ENCODE assay signal across 8 cellular contexts in genomic region chr17:75515523-75516254, GRCh38. TPM values are rescaled to one million over a fixed set of nuclear protein-coding genes. Genes with fewer than 3 reads are reported as not detected.
DNase-seq lines count a peak whose midpoint lies in the region; ATAC-seq, FAIRE-seq and TF ChIP-seq lines count a peak whose summit lies in the region.

CASKIN2 (minus strand) TSS chr17:75515537; CDS start chr17:75513804, 1,733 bp downstream.

- peaks cover 23% of the 10 kb centered on the region for H3K4me1 Mint-ChIP-seq in activated T-helper 2 cell treated with anti-CD3 and anti-CD28 coated beads, Interferon-gamma antibody, Interleukin-2, Interleukin-4, amounts not matched to agents 10 μg/mL and 5 μg/mL and 100 μg/mL, durations not matched to agents 14 hours and 24 hours and 36 hours (ENCODE audit: low read depth)
- H3K4me1 Mint-ChIP-seq in naive thymus-derived CD8-positive, alpha-beta T cell: peaks cover 13 to 30% (median 26%) of the 10 kb centered on the region in 4 donors
- peaks cover 22% of the 10 kb centered on the region for H3K4me1 Mint-ChIP-seq in stimulated activated effector memory CD8-positive, alpha-beta T cell treated with anti-CD3 and anti-CD28 coated beads, Interleukin-12 subunit alpha, Interleukin-12 subunit beta, amount 100 ng/mL, for 72 hours

- no peak for TF ChIP-seq CTCF in fibroblast of mammary gland (conservative IDR thresholded peaks at IDR 0.05; ENCODE audit: control insufficient read depth, insufficient read depth, low read depth, low read length)

- peak within 1 kb of the TSS; percentile 98 for H3K4me2 ChIP-seq in Karpas-422 (ENCODE audit: low read depth, low read length, poor library complexity, severe bottlenecking)

- H3K4me1 ChIP-seq in Karpas-422 (ENCODE audit: low read length): peaks cover 25% of the 10 kb centered on the region

- H3K27ac ChIP-seq in Karpas-422 (ENCODE audit: low read length): no peak within 1 kb of the TSS

- no peaks in the 10 kb centered on the region for H3K36me3 ChIP-seq in Karpas-422 (ENCODE audit: insufficient read depth, low read length)

- peaks cover 25% of the 10 kb centered on the region for H3K36me3 Mint-ChIP-seq in activated T-helper 2 cell treated with anti-CD3 and anti-CD28 coated beads, Interferon-gamma antibody, Interleukin-2, Interleukin-4, amounts not matched to agents 10 μg/mL and 5 μg/mL and 100 μg/mL, durations not matched to agents 14 hours and 24 hours and 36 hours (ENCODE audit: low read depth)
- H3K36me3 Mint-ChIP-seq in naive thymus-derived CD8-positive, alpha-beta T cell: peaks cover 0 to 22% (median 8%) of the 10 kb centered on the region in 3 donors
- peaks cover 29% of the 10 kb centered on the region for H3K36me3 Mint-ChIP-seq in stimulated activated effector memory CD8-positive, alpha-beta T cell treated with anti-CD3 and anti-CD28 coated beads, Interleukin-12 subunit alpha, Interleukin-12 subunit beta, amount 100 ng/mL, for 72 hours

- H3K27me3 ChIP-seq in Karpas-422 (ENCODE audit: low read length): no peaks in the 10 kb centered on the region

- peak within 1 kb of the TSS; percentile 99 for H2AFZ ChIP-seq in Karpas-422 (ENCODE audit: low read length)

- intact Hi-C loops in activated T-helper 2 cell treated with anti-CD3 and anti-CD28 coated beads, Interferon-gamma antibody, Interleukin-2, Interleukin-4, amounts not matched to agents 10 μg/mL and 5 μg/mL and 100 μg/mL, durations not matched to agents 14 hours and 24 hours and 36 hours (cut with micrococcal nuclease): loop anchor here (1.0 to 10.0 kb wide), 7 partner anchors 10 to 243 kb away; partner anchors contain the start of genes LLGL2, MIF4GD, RECQL5 and SAP30BP

- H4K20me1 ChIP-seq in Karpas-422 (ENCODE audit: insufficient read depth, low read depth, low read length): peaks cover 9% of the 10 kb centered on the region; the same call in 1 of the 2 replicates

- no peaks in the 10 kb centered on the region for H3K9me3 Mint-ChIP-seq in activated T-helper 2 cell treated with anti-CD3 and anti-CD28 coated beads, Interferon-gamma antibody, Interleukin-2, Interleukin-4, amounts not matched to agents 10 μg/mL and 5 μg/mL and 100 μg/mL, durations not matched to agents 14 hours and 24 hours and 36 hours
- no peaks in the 10 kb centered on the region for H3K9me3 Mint-ChIP-seq in naive thymus-derived CD8-positive, alpha-beta T cell
- no peaks in the 10 kb centered on the region for H3K9me3 Mint-ChIP-seq in stimulated activated effector memory CD8-positive, alpha-beta T cell treated with anti-CD3 and anti-CD28 coated beads, Interleukin-12 subunit alpha, Interleukin-12 subunit beta, amount 100 ng/mL, for 72 hours

- no peak within 1 kb of the TSS for H3K27ac Mint-ChIP-seq in activated T-helper 2 cell treated with anti-CD3 and anti-CD28 coated beads, Interferon-gamma antibody, Interleukin-2, Interleukin-4, amounts not matched to agents 10 μg/mL and 5 μg/mL and 100 μg/mL, durations not matched to agents 14 hours and 24 hours and 36 hours
- H3K27ac Mint-ChIP-seq in naive thymus-derived CD8-positive, alpha-beta T cell: peak within 1 kb of the TSS in 8 of 10 donors; percentile 8 to 80 (median 44)
- no peak within 1 kb of the TSS for H3K27ac Mint-ChIP-seq in stimulated activated effector memory CD8-positive, alpha-beta T cell treated with anti-CD3 and anti-CD28 coated beads, Interleukin-12 subunit alpha, Interleukin-12 subunit beta, amount 100 ng/mL, for 72 hours

- peak within 1 kb of the TSS; percentile 72 for H3K4me3 Mint-ChIP-seq in activated T-helper 2 cell treated with anti-CD3 and anti-CD28 coated beads, Interferon-gamma antibody, Interleukin-2, Interleukin-4, amounts not matched to agents 10 μg/mL and 5 μg/mL and 100 μg/mL, durations not matched to agents 14 hours and 24 hours and 36 hours (ENCODE audit: low read depth)
- peak within 1 kb of the TSS; percentile 70 to 90 (median 78) for H3K4me3 Mint-ChIP-seq in naive thymus-derived CD8-positive, alpha-beta T cell
- peak within 1 kb of the TSS; percentile 76 for H3K4me3 Mint-ChIP-seq in stimulated activated effector memory CD8-positive, alpha-beta T cell treated with anti-CD3 and anti-CD28 coated beads, Interleukin-12 subunit alpha, Interleukin-12 subunit beta, amount 100 ng/mL, for 72 hours

- POLR2A ChIA-PET in naive thymus-derived CD8-positive, alpha-beta T cell (lab: Charles Lee): interaction anchor here (1.0 to 3.1 kb wide), 18 partner anchors 9 to 643 kb away, joined by 3 to 32 read pairs (median 6); partner anchors contain the start of genes FDXR, GRB2, LLGL2 and MIF4GD

- no peaks in the 10 kb centered on the region for H3K9me2 ChIP-seq in Karpas-422 (replicated peaks; ENCODE audit: insufficient read depth, low read length)

- H3K9me3 ChIP-seq in Karpas-422 (ENCODE audit: low read length): no peaks in the 10 kb centered on the region

- H3K4me3 ChIP-seq in Karpas-422 (ENCODE audit: low read length) (peak within 1 kb of the TSS; percentile 73), fibroblast of mammary gland (ENCODE audit: control insufficient read depth, low read depth, low read length) (peak within 1 kb of the TSS; percentile 66)

- ATAC-seq in GM21737 (IDR thresholded peaks at IDR 0.05; ENCODE audit: unreplicated experiment): peak; percentile 42
- peak; percentile 53 to 55 for ATAC-seq in naive thymus-derived CD8-positive, alpha-beta T cell
- ATAC-seq in stimulated activated effector memory CD8-positive, alpha-beta T cell treated with anti-CD3 and anti-CD28 coated beads, Interleukin-12 subunit alpha, Interleukin-12 subunit beta, amount 100 ng/mL, for 72 hours: peak; percentile 69

- H3K27me3 Mint-ChIP-seq in activated T-helper 2 cell treated with anti-CD3 and anti-CD28 coated beads, Interferon-gamma antibody, Interleukin-2, Interleukin-4, amounts not matched to agents 10 μg/mL and 5 μg/mL and 100 μg/mL, durations not matched to agents 14 hours and 24 hours and 36 hours (ENCODE audit: low read depth): peaks cover 5% of the 10 kb centered on the region
- H3K27me3 Mint-ChIP-seq in naive thymus-derived CD8-positive, alpha-beta T cell: no peaks in the 10 kb centered on the region

- H3K9ac ChIP-seq in Karpas-422 (ENCODE audit: low read length): peak within 1 kb of the TSS; percentile 65

- DNase-seq in DMS114 treated with DMSO at 0.1 percent for 48 hours (lab: John Stamatoyannopoulos, UW; ENCODE audit: unreplicated experiment) (peak; percentile 75), Karpas-422 (peak; percentile 93), RCC 7860 (ENCODE audit: low spot score) (peak; percentile 80), fibroblast of mammary gland (ENCODE audit: low read depth) (peak; percentile 78)
- peak; percentile 70 for DNase-seq in activated T-helper 2 cell treated with anti-CD3 and anti-CD28 coated beads, Interferon-gamma antibody, Interleukin-2, Interleukin-4, amounts not matched to agents 10 μg/mL and 5 μg/mL and 100 μg/mL, durations not matched to agents 14 hours and 24 hours and 36 hours (ENCODE audit: low spot score)
- peak; percentile 67 to 86 (median 79) for DNase-seq in naive thymus-derived CD8-positive, alpha-beta T cell
- DNase-seq in stimulated activated effector memory CD8-positive, alpha-beta T cell treated with anti-CD3 and anti-CD28 coated beads, Interleukin-12 subunit alpha, Interleukin-12 subunit beta, amount 100 ng/mL, for 72 hours (ENCODE audit: low spot score in 2 of 2): peak; percentile 76 to 93

- FAIRE-seq in RCC 7860 (lab: Jason Lieb, UNC): no peak

- H3K79me2 ChIP-seq in Karpas-422 (ENCODE audit: low read length): peaks cover 13% of the 10 kb centered on the region

RNA-seq across cellular contexts. Expression of gene CASKIN2, which starts in this region (rescaled TPM):
- not detected in 2 replicates for total RNA-seq in Karpas-422 (2014; rRNA removed; shearing (Covaris generic); ENCODE audit: low replicate concordance)
- 2.2 and 2.3 TPM in 2 replicates for total RNA-seq in activated T-helper 2 cell treated with anti-CD3 and anti-CD28 coated beads, Interferon-gamma antibody, Interleukin-2, Interleukin-4, amounts not matched to agents 10 μg/mL and 5 μg/mL and 100 μg/mL, durations not matched to agents 14 hours and 24 hours and 36 hours
- total RNA-seq in naive thymus-derived CD8-positive, alpha-beta T cell: under 1 TPM; 0.65 to 0.80 TPM
- polyA plus RNA-seq in naive thymus-derived CD8-positive, alpha-beta T cell: under 1 TPM; 0.05 to 0.62 (median 0.61) TPM

Comparison
In these comparisons a context has a peak if more than half of its experiments do, and no peak if none do; other contexts are left out.
1. Peak in DNase-seq, H3K4me3 ChIP-seq, H3K9ac ChIP-seq and H3K4me2 ChIP-seq in Karpas-422; RNA of the gene not detected or under 1 TPM.
2. Peak in DNase-seq and ATAC-seq in naive thymus-derived CD8-positive, alpha-beta T cell; RNA of the gene not detected or under 1 TPM.
3. H3K27ac Mint-ChIP-seq: peak in naive thymus-derived CD8-positive, alpha-beta T cell (8 of 10); none in activated T-helper 2 cell treated with anti-CD3 and anti-CD28 coated beads, Interferon-gamma antibody, Interleukin-2, Interleukin-4, amounts not matched to agents 10 μg/mL and 5 μg/mL and 100 μg/mL, durations not matched to agents 14 hours and 24 hours and 36 hours (single experiment) and stimulated activated effector memory CD8-positive, alpha-beta T cell treated with anti-CD3 and anti-CD28 coated beads, Interleukin-12 subunit alpha, Interleukin-12 subunit beta, amount 100 ng/mL, for 72 hours (single experiment).
4. Peak in every context shown above with its lines, with median percentiles within 50 percentile points of each other: DNase-seq, ATAC-seq and H3K4me3 Mint-ChIP-seq.